ENCODE assay signal across 23 cellular contexts in the genomic region with DNA sequence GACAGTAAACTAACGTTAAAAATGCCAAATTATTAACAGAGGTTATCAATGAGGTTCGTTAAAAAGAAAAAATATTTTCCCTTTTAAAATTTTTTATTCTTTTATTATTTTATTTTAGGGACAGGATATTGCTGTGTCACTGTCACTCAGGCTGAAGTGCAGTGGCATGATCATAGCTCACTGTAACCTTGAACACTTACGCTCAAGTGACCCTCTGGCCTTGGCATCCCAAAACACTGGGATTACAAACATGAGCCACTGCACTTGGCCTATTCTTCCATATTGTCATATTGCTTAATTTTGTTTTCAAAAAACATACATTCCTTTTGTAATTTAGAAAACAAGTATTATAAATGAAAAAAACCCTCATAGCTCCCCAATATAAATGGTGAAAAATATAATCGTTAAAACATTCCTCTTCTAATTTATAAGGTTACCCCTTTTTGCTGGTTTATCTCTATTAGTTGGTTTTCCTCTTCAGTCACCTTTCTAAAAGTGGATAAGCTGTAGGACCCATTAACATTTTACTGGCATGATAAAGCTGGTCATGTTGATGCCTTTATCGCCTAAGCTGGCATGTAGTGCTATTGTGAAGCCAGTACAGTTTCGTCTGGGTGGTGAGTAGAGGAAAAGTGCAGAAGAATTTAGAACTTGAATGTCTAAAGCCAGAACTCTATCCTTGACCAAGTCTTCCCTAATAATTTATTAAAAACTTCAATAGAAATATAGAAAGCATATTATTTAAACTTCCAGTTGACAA. TPM values are rescaled to one million over a fixed set of nuclear protein-coding genes. Genes with fewer than 3 reads are reported as not detected.
A peak's percentile ranks its signal among the peaks of the same experiment; 100 is the strongest.
DNase-seq lines count a peak whose midpoint lies in the region; ATAC-seq and TF ChIP-seq lines count a peak whose summit lies in the region.
"Had no signal": no experiment of that assay in that cellular context is flagged by ENCODE, and none has a peak within 500 bp of the region (broad histone marks: within the 10 kb centered on the region; RNA-seq: fewer than 3 reads in every experiment).

No MANE protein-coding gene starts in this region.

- no peak overlapping the region for H3K4me3 Mint-ChIP-seq in activated T-helper 2 cell treated with anti-CD3 and anti-CD28 coated beads, Interferon-gamma antibody, Interleukin-2, Interleukin-4, amounts not matched to agents 10 μg/mL and 5 μg/mL and 100 μg/mL, durations not matched to agents 14 hours and 24 hours and 36 hours (ENCODE audit: low read depth)
- H3K4me3 Mint-ChIP-seq: CD14-positive monocyte; CD4-positive, alpha-beta T cell; CD8-positive, alpha-beta memory T cell; H9 had no signal

- no peaks in the 10 kb centered on the region for H3K27me3 ChIP-seq in left ventricle myocardium inferior (ENCODE audit: low read depth)
- no peaks in the 10 kb centered on the region for H3K27me3 ChIP-seq in right cardiac atrium (ENCODE audit: control insufficient read depth, insufficient read depth)
- H3K27me3 ChIP-seq: BE2C had no signal

- H3K4me1 Mint-ChIP-seq in activated T-helper 2 cell treated with anti-CD3 and anti-CD28 coated beads, Interferon-gamma antibody, Interleukin-2, Interleukin-4, amounts not matched to agents 10 μg/mL and 5 μg/mL and 100 μg/mL, durations not matched to agents 14 hours and 24 hours and 36 hours (ENCODE audit: low read depth) = no peaks in the 10 kb centered on the region

- no peaks in the 10 kb centered on the region for H3K36me3 Mint-ChIP-seq in activated T-helper 2 cell treated with anti-CD3 and anti-CD28 coated beads, Interferon-gamma antibody, Interleukin-2, Interleukin-4, amounts not matched to agents 10 μg/mL and 5 μg/mL and 100 μg/mL, durations not matched to agents 14 hours and 24 hours and 36 hours (ENCODE audit: low read depth)
- H3K36me3 Mint-ChIP-seq: CD14-positive monocyte; CD8-positive, alpha-beta memory T cell had no signal

- H3K9me3 ChIP-seq in left ventricle myocardium inferior (replicated peaks) (no peaks in the 10 kb centered on the region), right cardiac atrium (ENCODE audit: control insufficient read depth, low read length) (no peaks in the 10 kb centered on the region)
- H3K9me3 ChIP-seq: A549, BE2C had no signal

- no peak overlapping the region for H3K27ac Mint-ChIP-seq in activated T-helper 2 cell treated with anti-CD3 and anti-CD28 coated beads, Interferon-gamma antibody, Interleukin-2, Interleukin-4, amounts not matched to agents 10 μg/mL and 5 μg/mL and 100 μg/mL, durations not matched to agents 14 hours and 24 hours and 36 hours
- H3K27ac Mint-ChIP-seq: CD14-positive monocyte; CD4-positive, alpha-beta T cell; CD8-positive, alpha-beta memory T cell; H9 had no signal

- intact Hi-C loops in Right ventricle myocardium inferior (cut with DNase I) (loop anchor here (10.0 kb wide), 1 partner anchor 209 kb away; no protein-coding TSS in a partner anchor), cardiac septum (cut with DNase I) (no loop called here), left ventricle myocardium inferior (cut with micrococcal nuclease) (no loop called here), right cardiac atrium (cut with DNase I) (no loop called here)
- intact Hi-C loops in activated T-helper 2 cell treated with anti-CD3 and anti-CD28 coated beads, Interferon-gamma antibody, Interleukin-2, Interleukin-4, amounts not matched to agents 10 μg/mL and 5 μg/mL and 100 μg/mL, durations not matched to agents 14 hours and 24 hours and 36 hours (cut with micrococcal nuclease) = no loop called here

- no peaks in the 10 kb centered on the region for H3K27me3 Mint-ChIP-seq in activated T-helper 2 cell treated with anti-CD3 and anti-CD28 coated beads, Interferon-gamma antibody, Interleukin-2, Interleukin-4, amounts not matched to agents 10 μg/mL and 5 μg/mL and 100 μg/mL, durations not matched to agents 14 hours and 24 hours and 36 hours (ENCODE audit: low read depth)
- H3K27me3 Mint-ChIP-seq: CD4-positive, alpha-beta T cell; CD8-positive, alpha-beta memory T cell had no signal

- peak overlapping the region; percentile 39 for H3K4me3 ChIP-seq in left ventricle myocardium inferior
- H3K4me3 ChIP-seq in right cardiac atrium (ENCODE audit: low read length) = no peak overlapping the region
- H3K4me3 ChIP-seq: A549; BLaER1 treated with 17β-estradiol and CSF1 and Interleukin-3, amounts not matched to agents 10 nM and 100 nM; GM12878; GM23248 had no signal

- H3K4me1 ChIP-seq in left ventricle myocardium inferior = peaks cover 60% of the 10 kb centered on the region
- H3K4me1 ChIP-seq in right cardiac atrium (ENCODE audit: control insufficient read depth, insufficient read depth, low read length) = no peaks in the 10 kb centered on the region
- H3K4me1 ChIP-seq: BE2C had no signal

- no peak for TF ChIP-seq CTCF in left ventricle myocardium inferior (IDR thresholded peaks at IDR 0.05; ENCODE audit: borderline replicate concordance)

- H3K36me3 ChIP-seq in left ventricle myocardium inferior = no peaks in the 10 kb centered on the region
- H3K36me3 ChIP-seq: BE2C; BLaER1 treated with 17β-estradiol and CSF1 and Interleukin-3, amounts not matched to agents 10 nM and 100 nM had no signal

- WGBS in right cardiac atrium = 67% methylated on average over 6 of the region's 6 CpGs

- ATAC-seq in Right ventricle myocardium inferior = peak; percentile 87
- peak; percentile 71 to 87 for ATAC-seq in right cardiac atrium
- ATAC-seq: A549, GM12878, HCT116 had no signal

- no peaks in the 10 kb centered on the region for H3K9me3 Mint-ChIP-seq in activated T-helper 2 cell treated with anti-CD3 and anti-CD28 coated beads, Interferon-gamma antibody, Interleukin-2, Interleukin-4, amounts not matched to agents 10 μg/mL and 5 μg/mL and 100 μg/mL, durations not matched to agents 14 hours and 24 hours and 36 hours
- H3K9me3 Mint-ChIP-seq: H9 had no signal

- H3K27ac ChIP-seq in left ventricle myocardium inferior (replicated peaks) (peak overlapping the region; percentile 83), right cardiac atrium (ENCODE audit: low read length) (no peak overlapping the region)
- H3K27ac ChIP-seq: 22Rv1; A549; BLaER1 treated with 17β-estradiol and CSF1 and Interleukin-3, amounts not matched to agents 10 nM and 100 nM; GM23248 had no signal

- no peak for DNase-seq in Right ventricle myocardium inferior (ENCODE audit: missing footprints)
- DNase-seq in cardiac septum (ENCODE audit: low spot score) = no peak
- DNase-seq in left ventricle myocardium inferior = peak; percentile 27
- DNase-seq in right cardiac atrium = peak; percentile 19 to 50 (median 37)
- no peak for DNase-seq in activated T-helper 2 cell treated with anti-CD3 and anti-CD28 coated beads, Interferon-gamma antibody, Interleukin-2, Interleukin-4, amounts not matched to agents 10 μg/mL and 5 μg/mL and 100 μg/mL, durations not matched to agents 14 hours and 24 hours and 36 hours (ENCODE audit: low spot score)
- no peak for DNase-seq in GOT3 (lab: John Stamatoyannopoulos, UW)
- DNase-seq: ACHN; AML-193; BE2C; CD4-positive, alpha-beta T cell; CD8-positive, alpha-beta memory T cell; DMS 273 treated with DMSO at 0.1 percent for 48 hours; DMS79; EL; GDM1; GM23248; H9 had no signal

RNA-seq across cellular contexts. Expression of gene PDE3A, which starts 27.6 kb away (rescaled TPM):
- 152 TPM for total RNA-seq in Right ventricle myocardium inferior
- total RNA-seq in cardiac septum = 132 TPM
- 161 TPM for total RNA-seq in left ventricle myocardium inferior
- total RNA-seq in right cardiac atrium = 100 to 1,000 TPM in 2 of 4 donors, 10 to 100 TPM in 2; 85.8 to 156 (median 100) TPM
- polyA plus RNA-seq in right cardiac atrium = 29.9 TPM
- total RNA-seq in activated T-helper 2 cell treated with anti-CD3 and anti-CD28 coated beads, Interferon-gamma antibody, Interleukin-2, Interleukin-4, amounts not matched to agents 10 μg/mL and 5 μg/mL and 100 μg/mL, durations not matched to agents 14 hours and 24 hours and 36 hours = 0.07 and 0.14 TPM in 2 replicates
- total RNA-seq: CD4-positive, alpha-beta T cell had no signal
- polyA plus RNA-seq: CD8-positive, alpha-beta memory T cell had no signal

Comparison
In these comparisons a context has a peak if more than half of its experiments do, and no peak if none do; other contexts are left out.
1. DNase-seq: peak in left ventricle myocardium inferior (single experiment) and right cardiac atrium (3 of 3); none in Right ventricle myocardium inferior (single experiment), cardiac septum (single experiment), activated T-helper 2 cell treated with anti-CD3 and anti-CD28 coated beads, Interferon-gamma antibody, Interleukin-2, Interleukin-4, amounts not matched to agents 10 μg/mL and 5 μg/mL and 100 μg/mL, durations not matched to agents 14 hours and 24 hours and 36 hours (single experiment) and GOT3 (single experiment).
2. RNA of gene PDE3A, which starts 27.6 kb away (total RNA-seq): 161 TPM in left ventricle myocardium inferior (single experiment), 152 TPM in Right ventricle myocardium inferior (single experiment), 132 TPM in cardiac septum (single experiment) and 85.8 to 156 TPM in right cardiac atrium; 0.07 to 0.14 TPM in activated T-helper 2 cell treated with anti-CD3 and anti-CD28 coated beads, Interferon-gamma antibody, Interleukin-2, Interleukin-4, amounts not matched to agents 10 μg/mL and 5 μg/mL and 100 μg/mL, durations not matched to agents 14 hours and 24 hours and 36 hours; every median in the first group is over 10 times any median in the second.